ENCODE assay signal across 14 cellular contexts in the genomic region with DNA sequence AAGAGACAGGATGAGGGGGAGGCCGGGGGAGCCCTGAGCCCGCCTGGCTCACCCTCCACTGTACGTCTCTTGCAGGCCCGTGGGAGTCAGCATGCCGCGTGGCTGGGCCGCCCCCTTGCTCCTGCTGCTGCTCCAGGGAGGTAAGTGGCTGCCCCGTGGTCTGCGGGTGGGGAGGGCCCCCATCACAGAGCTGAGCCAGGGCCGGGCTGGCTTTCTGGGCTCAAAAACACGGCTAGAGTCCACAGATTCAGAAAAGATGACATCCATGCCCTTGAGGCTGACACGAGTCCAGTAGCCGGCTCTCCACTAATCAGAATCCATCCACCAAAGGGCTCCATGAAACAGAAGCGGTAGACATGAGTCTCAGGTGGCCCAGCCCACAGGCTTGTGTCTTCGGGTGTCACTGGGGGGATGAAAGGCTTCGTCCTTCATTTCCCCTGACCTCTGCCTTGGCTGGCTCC. TPM values are rescaled to one million over a fixed set of nuclear protein-coding genes. Genes with fewer than 3 reads are reported as not detected.
DNase-seq lines count a peak whose midpoint lies in the region; ATAC-seq and TF ChIP-seq lines count a peak whose summit lies in the region.
"Had no signal": no experiment of that assay in that cellular context is flagged by ENCODE, and none has a peak within 500 bp of the region (broad histone marks: within the 10 kb centered on the region; RNA-seq: fewer than 3 reads in every experiment).

No MANE protein-coding gene starts in this region.

- no peak for TF ChIP-seq CTCF in body of pancreas (IDR thresholded peaks at IDR 0.05)

- ATAC-seq in activated naive CD8-positive, alpha-beta T cell treated with anti-CD3 and anti-CD28 coated beads, Interleukin-2, amount 10 ng/mL, durations not matched to agents 7 days and 5 days (ENCODE audit: low read depth), result no peak
- no peak for ATAC-seq in naive thymus-derived CD4-positive, alpha-beta T cell
- no peak for ATAC-seq in body of pancreas
- ATAC-seq: Right ventricle myocardium inferior had no signal

- no peak overlapping the region for H3K27ac ChIP-seq in naive thymus-derived CD4-positive, alpha-beta T cell (ENCODE audit: low read depth, low read length)
- no peak overlapping the region for H3K27ac ChIP-seq in body of pancreas
- H3K27ac ChIP-seq: epithelial cell of prostate, ovary had no signal

- no peak overlapping the region for H3K4me3 Mint-ChIP-seq in activated naive CD8-positive, alpha-beta T cell treated with anti-CD3 and anti-CD28 coated beads, Interleukin-2, amount 10 ng/mL, durations not matched to agents 7 days and 5 days
- no peak overlapping the region for H3K4me3 Mint-ChIP-seq in naive thymus-derived CD4-positive, alpha-beta T cell

- H3K36me3 ChIP-seq in naive thymus-derived CD4-positive, alpha-beta T cell (ENCODE audit: control insufficient read depth in 2 of 3, insufficient read depth in 3 of 3, low read length in 3 of 3), result peaks cover 4 to 53% (median 19%) of the 10 kb centered on the region in 3 experiments
- no peaks in the 10 kb centered on the region for H3K36me3 ChIP-seq in body of pancreas (replicated peaks in 1 of 2; ENCODE audit: insufficient read depth in 1 of 2, low read depth in 2 of 2)
- H3K36me3 ChIP-seq: ovary had no signal

- peaks cover 49% of the 10 kb centered on the region for H3K4me1 Mint-ChIP-seq in activated naive CD8-positive, alpha-beta T cell treated with anti-CD3 and anti-CD28 coated beads, Interleukin-2, amount 10 ng/mL, durations not matched to agents 7 days and 5 days
- H3K4me1 Mint-ChIP-seq in naive thymus-derived CD4-positive, alpha-beta T cell, result peaks cover 31 to 79% (median 60%) of the 10 kb centered on the region in 7 donors

- intact Hi-C loops in naive thymus-derived CD4-positive, alpha-beta T cell (cut with micrococcal nuclease), result no loop called here
- intact Hi-C loops in body of pancreas (cut with DNase I), result no loop called here

- no peaks in the 10 kb centered on the region for H3K27me3 ChIP-seq in naive thymus-derived CD4-positive, alpha-beta T cell (ENCODE audit: control insufficient read depth in 2 of 2, insufficient read depth in 2 of 2, low read length in 2 of 2)
- no peaks in the 10 kb centered on the region for H3K27me3 ChIP-seq in body of pancreas
- H3K27me3 ChIP-seq: ovary had no signal

- H3K9me3 ChIP-seq in naive thymus-derived CD4-positive, alpha-beta T cell (ENCODE audit: control insufficient read depth in 2 of 3, low read length in 3 of 3), result no peaks in the 10 kb centered on the region
- H3K9me3 ChIP-seq in body of pancreas, result no peaks in the 10 kb centered on the region
- H3K9me3 ChIP-seq: ovary had no signal

- CTCF ChIA-PET in naive thymus-derived CD4-positive, alpha-beta T cell (lab: Charles Lee), result no interaction called here

- no peaks in the 10 kb centered on the region for H3K27me3 Mint-ChIP-seq in activated naive CD8-positive, alpha-beta T cell treated with anti-CD3 and anti-CD28 coated beads, Interleukin-2, amount 10 ng/mL, durations not matched to agents 7 days and 5 days
- no peaks in the 10 kb centered on the region for H3K27me3 Mint-ChIP-seq in naive thymus-derived CD4-positive, alpha-beta T cell

- H3K36me3 Mint-ChIP-seq in activated naive CD8-positive, alpha-beta T cell treated with anti-CD3 and anti-CD28 coated beads, Interleukin-2, amount 10 ng/mL, durations not matched to agents 7 days and 5 days, result peaks cover 28% of the 10 kb centered on the region
- H3K36me3 Mint-ChIP-seq in naive thymus-derived CD4-positive, alpha-beta T cell, result peaks cover 0 to 57% (median 28%) of the 10 kb centered on the region in 5 donors

- DNase-seq in stimulated activated CD4-positive, alpha-beta T cell treated with anti-CD3 and anti-CD28 coated beads, Interleukin-4, amount 100 ng/mL, for 24 hours, result peak; percentile 3
- no peak for DNase-seq in stimulated activated CD4-positive, alpha-beta T cell treated with anti-CD3 and anti-CD28 coated beads, Interleukin-12 subunit alpha, Interleukin-12 subunit beta, amount 100 ng/mL, for 4 hours
- peak; percentile 22 for DNase-seq in activated naive CD8-positive, alpha-beta T cell treated with anti-CD3 and anti-CD28 coated beads, Interleukin-2, amount 10 ng/mL, durations not matched to agents 7 days and 5 days
- DNase-seq in naive thymus-derived CD4-positive, alpha-beta T cell, result peak in 1 of 9 donors; percentile 15
- DNase-seq in DMS114 treated with DMSO at 0.1 percent for 48 hours (lab: John Stamatoyannopoulos, UW; ENCODE audit: unreplicated experiment) (no peak), body of pancreas (no peak), germinal center (ENCODE audit: low spot score) (no peak), activated gamma-delta T cell treated with Interleukin-2 at 50 U/mL for 16 hours (no peak)
- DNase-seq: NCI-H1417, NCI-H774, T-helper 9 cell had no signal

- POLR2A ChIA-PET in activated naive CD8-positive, alpha-beta T cell treated with anti-CD3 and anti-CD28 coated beads, Interleukin-2, amount 10 ng/mL, durations not matched to agents 7 days and 5 days (lab: Charles Lee), result interaction anchor here (1.2 to 1.6 kb wide), 2 partner anchors 22 to 24 kb away, joined by 4 read pairs; no protein-coding TSS in a partner anchor
- POLR2A ChIA-PET in naive thymus-derived CD4-positive, alpha-beta T cell (lab: Charles Lee), result no interaction called here

- H3K9me3 Mint-ChIP-seq in activated naive CD8-positive, alpha-beta T cell treated with anti-CD3 and anti-CD28 coated beads, Interleukin-2, amount 10 ng/mL, durations not matched to agents 7 days and 5 days, result no peaks in the 10 kb centered on the region
- H3K9me3 Mint-ChIP-seq in naive thymus-derived CD4-positive, alpha-beta T cell, result no peaks in the 10 kb centered on the region

- H3K27ac Mint-ChIP-seq in activated naive CD8-positive, alpha-beta T cell treated with anti-CD3 and anti-CD28 coated beads, Interleukin-2, amount 10 ng/mL, durations not matched to agents 7 days and 5 days, result no peak overlapping the region
- peak overlapping the region in 7 of 9 donors; percentile 18 to 79 (median 59) for H3K27ac Mint-ChIP-seq in naive thymus-derived CD4-positive, alpha-beta T cell

- 41 to 54% methylated on average over 5 to 14 of the region's 16 CpGs for WGBS in body of pancreas, 2 donors

- TF ChIP-seq POLR2A in body of pancreas (IDR thresholded peaks at IDR 0.05), result no peak

- no peak overlapping the region for H3K4me3 ChIP-seq in naive thymus-derived CD4-positive, alpha-beta T cell (ENCODE audit: low read length)
- H3K4me3 ChIP-seq in body of pancreas, result no peak overlapping the region
- H3K4me3 ChIP-seq: ovary had no signal

- H3K4me1 ChIP-seq in naive thymus-derived CD4-positive, alpha-beta T cell (ENCODE audit: control insufficient read depth in 2 of 2, insufficient read depth in 2 of 2, low read length in 2 of 2), result peaks cover 15 to 25% of the 10 kb centered on the region in 2 donors
- H3K4me1 ChIP-seq in body of pancreas, result no peaks in the 10 kb centered on the region

RNA-seq across cellular contexts. Expression of a gene that starts 28.0 kb away (rescaled TPM):
- 10 to 100 TPM; 27.2 to 27.5 TPM for total RNA-seq in activated naive CD8-positive, alpha-beta T cell treated with anti-CD3 and anti-CD28 coated beads, Interleukin-2, amount 10 ng/mL, durations not matched to agents 7 days and 5 days
- total RNA-seq in naive thymus-derived CD4-positive, alpha-beta T cell, result 10 to 100 TPM; 24.6 to 40.9 (median 31.4) TPM
- polyA plus RNA-seq in naive thymus-derived CD4-positive, alpha-beta T cell, result 10 to 100 TPM; 37.1 to 52.1 TPM
- total RNA-seq in body of pancreas, result under 1 TPM in 1 of 2 donors, not detected in 1; 0.26 TPM

Comparison
In these comparisons a context has a peak if more than half of its experiments do, and no peak if none do; other contexts are left out.
1. DNase-seq: peak in stimulated activated CD4-positive, alpha-beta T cell treated with anti-CD3 and anti-CD28 coated beads, Interleukin-4, amount 100 ng/mL, for 24 hours (single experiment) and activated naive CD8-positive, alpha-beta T cell treated with anti-CD3 and anti-CD28 coated beads, Interleukin-2, amount 10 ng/mL, durations not matched to agents 7 days and 5 days (single experiment); none in stimulated activated CD4-positive, alpha-beta T cell treated with anti-CD3 and anti-CD28 coated beads, Interleukin-12 subunit alpha, Interleukin-12 subunit beta, amount 100 ng/mL, for 4 hours (single experiment), DMS114 treated with DMSO at 0.1 percent for 48 hours (single experiment), body of pancreas (0 of 4), germinal center (single experiment) and activated gamma-delta T cell treated with Interleukin-2 at 50 U/mL for 16 hours (single experiment).
2. RNA of a gene that starts 28.0 kb away (total RNA-seq): 24.6 to 40.9 TPM in naive thymus-derived CD4-positive, alpha-beta T cell and 27.2 to 27.5 TPM in activated naive CD8-positive, alpha-beta T cell treated with anti-CD3 and anti-CD28 coated beads, Interleukin-2, amount 10 ng/mL, durations not matched to agents 7 days and 5 days; 0.26 TPM in body of pancreas; every median in the first group is over 10 times any median in the second.